In genomic region chr1:56798053-56798471, GRCh38 we compare ENCODE assay signal across 11 cellular contexts. TPM values are rescaled to one million over a fixed set of nuclear protein-coding genes. Genes with fewer than 3 reads are reported as not detected.
A peak's percentile ranks its signal among the peaks of the same experiment; 100 is the strongest.
DNase-seq lines count a peak whose midpoint lies in the region; ATAC-seq and TF ChIP-seq lines count a peak whose summit lies in the region.
"Had no signal": no experiment of that assay in that cellular context is flagged by ENCODE, and none has a peak within 500 bp of the region (broad histone marks: within the 10 kb centered on the region; RNA-seq: fewer than 3 reads in every experiment).

No MANE protein-coding gene starts in this region.

- H3K4me1 Mint-ChIP-seq in neural progenitor cell: peaks cover 28% of the 10 kb centered on the region

- no peaks in the 10 kb centered on the region for H3K36me3 ChIP-seq in neural progenitor cell

- peak overlapping the region; percentile 21 for H3K4me2 ChIP-seq in neural progenitor cell

- no peaks in the 10 kb centered on the region for H3K79me2 ChIP-seq in neural progenitor cell (ENCODE audit: low read depth)

- H3K4me3 ChIP-seq in neural progenitor cell: no peak overlapping the region

- H3K27me3 Mint-ChIP-seq in neural progenitor cell (ENCODE audit: insufficient read depth, low read depth): peaks cover 3% of the 10 kb centered on the region

- H4K20me1 ChIP-seq in neural progenitor cell (ENCODE audit: low read depth): no peaks in the 10 kb centered on the region

- peaks cover 13% of the 10 kb centered on the region for H3F3A ChIP-seq in neural progenitor cell (ENCODE audit: low read depth)

- no peak for TF ChIP-seq CTCF in neural progenitor cell (IDR thresholded peaks at IDR 0.05)

- H2AFZ ChIP-seq in neural progenitor cell (replicated peaks): no peak overlapping the region

- H3K4me1 ChIP-seq in neural progenitor cell: peaks cover 26% of the 10 kb centered on the region

- H3K9me3 Mint-ChIP-seq in neural progenitor cell: no peaks in the 10 kb centered on the region
- H3K9me3 Mint-ChIP-seq: type B pancreatic cell had no signal

- peak; percentile 64 for ATAC-seq in SK-N-SH treated with all-trans-retinoic acid at 6 μM for 48 hours
- ATAC-seq in GM19035 (IDR thresholded peaks at IDR 0.05; ENCODE audit: unreplicated experiment): no peak
- ATAC-seq in HG03175 (IDR thresholded peaks at IDR 0.05; ENCODE audit: unreplicated experiment): no peak

- H3K27me3 ChIP-seq in neural progenitor cell: no peaks in the 10 kb centered on the region

- H3K27ac ChIP-seq in neural progenitor cell: peak overlapping the region; percentile 58

- peak; percentile 78 for DNase-seq in EL
- DNase-seq in globus pallidus (ENCODE audit: low spot score): peak; percentile 22
- DNase-seq in neural progenitor cell (ENCODE audit: low spot score): peak; percentile 42
- DNase-seq in NCI-H510A treated with DMSO at 0.1 percent for 48 hours (lab: John Stamatoyannopoulos, UW): no peak
- DNase-seq in activated effector memory CD4-positive, alpha-beta T cell treated with Interleukin-2 at 50 U/mL for 16 hours: no peak
- DNase-seq: RPMI8226 had no signal

- no peak overlapping the region for H3K9ac ChIP-seq in neural progenitor cell

- H3K4me3 Mint-ChIP-seq in neural progenitor cell: no peak overlapping the region
- H3K4me3 Mint-ChIP-seq: type B pancreatic cell had no signal

- H3K36me3 Mint-ChIP-seq in neural progenitor cell: no peaks in the 10 kb centered on the region
- H3K36me3 Mint-ChIP-seq: type B pancreatic cell had no signal

- H3K9me3 ChIP-seq in neural progenitor cell (ENCODE audit: low read depth): no peaks in the 10 kb centered on the region

- H3K27ac Mint-ChIP-seq in neural progenitor cell: no peak overlapping the region
- H3K27ac Mint-ChIP-seq: type B pancreatic cell had no signal

TF ChIP-seq in SK-N-SH treated with all-trans-retinoic acid at 6 μM for 48 hours, 23 proteins besides CTCF, POLR2A, EP300 and RAD21:
- TF ChIP-seq ISL1 (CRISPR knock-in tag; IDR thresholded peaks at IDR 0.05) (peak; percentile 70), CREB5 (CRISPR knock-in tag; IDR thresholded peaks at IDR 0.05; ENCODE audit: low read depth) (no peak)

RNA-seq across cellular contexts. Expression of gene FYB2, which starts 21.1 kb away (rescaled TPM):
- total RNA-seq in neural progenitor cell (ENCODE audit: low replicate concordance): 5.0 and 8.9 TPM in 2 replicates
- total RNA-seq: epithelial cell of proximal tubule had no signal

RNA-seq across cellular contexts. Expression of gene C8A, which starts 56.5 kb away (rescaled TPM):
- not detected in 2 replicates for total RNA-seq in neural progenitor cell (ENCODE audit: low replicate concordance)
- total RNA-seq: epithelial cell of proximal tubule had no signal

Comparison
In these comparisons a context has a peak if more than half of its experiments do, and no peak if none do; other contexts are left out.
1. DNase-seq: peak in EL (single experiment), globus pallidus (single experiment) and neural progenitor cell (single experiment); none in NCI-H510A treated with DMSO at 0.1 percent for 48 hours (single experiment) and activated effector memory CD4-positive, alpha-beta T cell treated with Interleukin-2 at 50 U/mL for 16 hours (single experiment).